10 cellular contexts compared by ENCODE assay signal in genomic region chr13:67147257-67148218, GRCh38.
DNase-seq lines count a peak whose midpoint lies in the region; ATAC-seq and TF ChIP-seq lines count a peak whose summit lies in the region.
"Had no signal": no experiment of that assay in that cellular context is flagged by ENCODE, and none has a peak within 500 bp of the region (broad histone marks: within the 10 kb centered on the region; RNA-seq: fewer than 3 reads in every experiment).

No MANE protein-coding gene starts in this region.

- ATAC-seq in GM23338 (peak; percentile 66), WTC11 (peak; percentile 76), Right ventricle myocardium superior (ENCODE audit: poor library complexity) (peak; percentile 90), HG03196 (IDR thresholded peaks at IDR 0.05; ENCODE audit: unreplicated experiment) (no peak), left colon (no peak), HG02852 (IDR thresholded peaks at IDR 0.05; ENCODE audit: unreplicated experiment) (no peak)

- CTCF ChIA-PET in WTC11 (lab: Charles Lee) = interaction anchor here (0.6 to 1.0 kb wide), 2 partner anchors 76 to 483 kb away, joined by 3 read pairs; no protein-coding TSS in a partner anchor

- H3K27me3 Mint-ChIP-seq in GM23338 (ENCODE audit: insufficient read depth, low read depth, poor library complexity) = no peaks in the 10 kb centered on the region
- no peaks in the 10 kb centered on the region for H3K27me3 Mint-ChIP-seq in WTC11 (ENCODE audit: low read depth)
- H3K27me3 Mint-ChIP-seq: activated CD4-positive, alpha-beta memory T cell treated with anti-CD3 and anti-CD28 coated beads, Interleukin-2, amount 10 ng/mL, durations not matched to agents 7 days and 5 days had no signal

- DNase-seq in GM23338 (ENCODE audit: low spot score) (peak; percentile 27), WTC11 (ENCODE audit: low spot score) (no peak), Right ventricle myocardium superior (no peak), pulmonary artery endothelial cell (ENCODE audit: low read depth, low spot score) (peak; percentile 29), left colon (no peak), GOT3 (lab: John Stamatoyannopoulos, UW) (no peak)
- DNase-seq: activated CD4-positive, alpha-beta memory T cell treated with anti-CD3 and anti-CD28 coated beads, Interleukin-2, amount 10 ng/mL, durations not matched to agents 7 days and 5 days; NCI-H526 had no signal

- 0 out of 2 replicates have a peak overlapping the region, but pooled peaks have one; percentile 10 for H3K4me2 ChIP-seq in GM23338

- H3K36me3 ChIP-seq in GM23338 (ENCODE audit: insufficient read depth) = no peaks in the 10 kb centered on the region

- no peaks in the 10 kb centered on the region for H4K20me1 ChIP-seq in GM23338 (replicated peaks; ENCODE audit: insufficient read depth)

- no peaks in the 10 kb centered on the region for H3K27me3 ChIP-seq in GM23338 (ENCODE audit: insufficient read depth)

- no peak overlapping the region for H3K4me3 ChIP-seq in GM23338

- peaks cover 14% of the 10 kb centered on the region for H3K4me1 ChIP-seq in GM23338 (ENCODE audit: insufficient read depth)

- no peaks in the 10 kb centered on the region for H3K9me3 Mint-ChIP-seq in GM23338
- no peaks in the 10 kb centered on the region for H3K9me3 Mint-ChIP-seq in WTC11
- H3K9me3 Mint-ChIP-seq: activated CD4-positive, alpha-beta memory T cell treated with anti-CD3 and anti-CD28 coated beads, Interleukin-2, amount 10 ng/mL, durations not matched to agents 7 days and 5 days had no signal

- no peak for TF ChIP-seq CTCF in GM23338 (conservative IDR thresholded peaks at IDR 0.05; ENCODE audit: low read depth in 2 of 2)
- no peak for TF ChIP-seq CTCF in WTC11 (IDR thresholded peaks at IDR 0.05)

- no peaks in the 10 kb centered on the region for H3F3A ChIP-seq in GM23338 (replicated peaks; ENCODE audit: low read depth)

- intact Hi-C loops in Right ventricle myocardium superior (cut with DNase I) (no loop called here), left colon (cut with DNase I, micrococcal nuclease) (no loop called here)

- H3K36me3 Mint-ChIP-seq in GM23338 (ENCODE audit: low read depth) (no peaks in the 10 kb centered on the region), WTC11 (no peaks in the 10 kb centered on the region)

- POLR2A ChIA-PET in WTC11 (lab: Charles Lee) = no interaction called here

- no peak overlapping the region for H2AFZ ChIP-seq in GM23338

- peak overlapping the region; percentile 67; the same call in 1 of the 2 replicates for H3K27ac Mint-ChIP-seq in GM23338
- H3K27ac Mint-ChIP-seq in WTC11 = no peak overlapping the region
- H3K27ac Mint-ChIP-seq: activated CD4-positive, alpha-beta memory T cell treated with anti-CD3 and anti-CD28 coated beads, Interleukin-2, amount 10 ng/mL, durations not matched to agents 7 days and 5 days had no signal

- no peaks in the 10 kb centered on the region for H3K9me2 ChIP-seq in GM23338 (ENCODE audit: insufficient read depth)

- peaks cover 27% of the 10 kb centered on the region for H3K4me1 Mint-ChIP-seq in GM23338
- H3K4me1 Mint-ChIP-seq in WTC11 = peaks cover 23% of the 10 kb centered on the region
- H3K4me1 Mint-ChIP-seq: activated CD4-positive, alpha-beta memory T cell treated with anti-CD3 and anti-CD28 coated beads, Interleukin-2, amount 10 ng/mL, durations not matched to agents 7 days and 5 days had no signal

- no peaks in the 10 kb centered on the region for H3K79me2 ChIP-seq in GM23338 (replicated peaks; ENCODE audit: insufficient read depth)

- no peak overlapping the region for H3K27ac ChIP-seq in GM23338 (ENCODE audit: low read depth)

- peak overlapping the region; percentile 27; the same call in 1 of the 3 replicates for H3K4me3 Mint-ChIP-seq in GM23338
- no peak overlapping the region for H3K4me3 Mint-ChIP-seq in WTC11
- H3K4me3 Mint-ChIP-seq: activated CD4-positive, alpha-beta memory T cell treated with anti-CD3 and anti-CD28 coated beads, Interleukin-2, amount 10 ng/mL, durations not matched to agents 7 days and 5 days had no signal

TF ChIP-seq in GM23338, 12 proteins besides CTCF, POLR2A, EP300 and RAD21 (continues in another document):
- TF ChIP-seq POLR2AphosphoS5 (IDR thresholded peaks at IDR 0.05; ENCODE audit: low read depth) (no peak), CREB1 (CRISPR knock-in tag; IDR thresholded peaks at IDR 0.05; ENCODE audit: low read depth) (no peak), ETS1 (IDR thresholded peaks at IDR 0.05) (no peak), REST (IDR thresholded peaks at IDR 0.05; ENCODE audit: unreplicated experiment) (no peak), NANOG (IDR thresholded peaks at IDR 0.05; ENCODE audit: borderline replicate concordance) (no peak), ZNF114 (CRISPR knock-in tag; IDR thresholded peaks at IDR 0.05) (no peak), EZH2 (IDR thresholded peaks at IDR 0.05; ENCODE audit: low read depth, unreplicated experiment) (no peak)

TF ChIP-seq in WTC11, 78 proteins besides CTCF, POLR2A, EP300 and RAD21:
- TF ChIP-seq NFE2L1 (CRISPR knock-in tag; IDR thresholded peaks at IDR 0.05) (no peak), ZMAT4 (CRISPR knock-in tag; IDR thresholded peaks at IDR 0.05) (no peak), AFF4 (CRISPR knock-in tag; IDR thresholded peaks at IDR 0.05; ENCODE audit: borderline replicate concordance) (no peak), ZBTB21 (CRISPR knock-in tag; IDR thresholded peaks at IDR 0.05; ENCODE audit: borderline replicate concordance) (no peak), JAZF1 (CRISPR knock-in tag; IDR thresholded peaks at IDR 0.05) (no peak), E2F4 (CRISPR knock-in tag; IDR thresholded peaks at IDR 0.05; ENCODE audit: borderline replicate concordance, low read depth) (no peak)

Comparison
In these comparisons a context has a peak if more than half of its experiments do, and no peak if none do; other contexts are left out.
1. ATAC-seq: peak in GM23338 (single experiment), WTC11 (single experiment) and Right ventricle myocardium superior (single experiment); none in HG03196 (single experiment), left colon (single experiment) and HG02852 (single experiment).
2. DNase-seq: peak in GM23338 (single experiment) and pulmonary artery endothelial cell (single experiment); none in WTC11 (single experiment), Right ventricle myocardium superior (single experiment), left colon (0 of 2) and GOT3 (single experiment).